ENCODE assay signal across 8 cellular contexts in the genomic region with DNA sequence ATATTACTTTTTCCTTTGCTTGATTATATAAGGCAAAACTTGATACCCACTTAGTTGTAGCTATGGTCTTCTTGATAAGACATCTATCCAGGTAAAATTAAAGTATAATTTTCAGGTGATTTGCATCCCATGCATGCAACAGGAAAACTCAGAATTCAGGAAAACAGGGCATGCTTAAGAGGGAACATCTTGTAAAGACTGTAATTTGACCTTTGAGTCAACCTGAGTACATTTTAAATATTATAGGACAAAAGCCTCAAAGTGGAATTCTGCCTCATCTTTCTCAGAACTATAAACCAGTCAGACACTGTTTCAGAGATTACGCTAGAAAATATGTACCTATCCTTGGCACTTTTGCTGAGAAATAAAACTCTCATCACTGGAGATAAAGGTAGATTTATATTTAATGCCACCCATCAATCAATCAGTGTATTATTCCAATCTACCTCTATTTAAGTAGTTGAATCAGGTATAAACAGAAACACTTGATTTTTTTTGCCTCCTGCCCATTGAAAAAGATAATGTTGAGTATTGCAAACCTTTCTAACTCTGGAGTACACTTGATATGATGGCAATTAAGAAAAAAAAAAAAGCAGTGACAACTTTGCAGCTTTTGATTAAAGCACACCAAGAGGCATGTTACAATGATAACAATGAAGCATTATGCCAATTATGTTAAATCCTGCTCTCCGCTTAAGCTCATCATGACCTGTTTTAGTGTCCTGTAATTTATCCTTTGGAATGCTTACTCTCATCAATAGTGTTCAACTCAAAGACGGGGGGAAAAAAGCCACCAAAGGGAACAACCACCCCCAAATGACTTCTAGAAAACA. TPM values are rescaled to one million over a fixed set of nuclear protein-coding genes. Genes with fewer than 3 reads are reported as not detected.
DNase-seq lines count a peak whose midpoint lies in the region; ATAC-seq and TF ChIP-seq lines count a peak whose summit lies in the region.

No MANE protein-coding gene starts in this region.

- no peak overlapping the region for H3K56ac ChIP-seq in mesendoderm (ENCODE audit: low read length)

- WGBS in mesendoderm (ENCODE audit: extremely low coverage, insufficient coverage, low lambda C conversion rate) = no CpG with 5 or more reads among the region's 3 CpGs

- peaks cover 78% of the 10 kb centered on the region for H3K4me1 ChIP-seq in left ventricle myocardium inferior
- peaks cover 15% of the 10 kb centered on the region for H3K4me1 ChIP-seq in mesendoderm (ENCODE audit: control insufficient read depth, low read depth, low read length)

- no peak for TF ChIP-seq CTCF in left ventricle myocardium inferior (IDR thresholded peaks at IDR 0.05; ENCODE audit: borderline replicate concordance)

- H2BK120ac ChIP-seq in mesendoderm (ENCODE audit: low read depth, low read length) = no peak overlapping the region

- peak overlapping the region; percentile 37 for H3K4me2 ChIP-seq in mesendoderm (ENCODE audit: low read length)

- H3K18ac ChIP-seq in mesendoderm (ENCODE audit: low read length) = no peak overlapping the region

- H2AK5ac ChIP-seq in mesendoderm (ENCODE audit: low read length) = no peak overlapping the region

- no peaks in the 10 kb centered on the region for H3K79me1 ChIP-seq in mesendoderm (ENCODE audit: low read length)

- no peak for ATAC-seq in left ventricle myocardium superior

- H3K27ac ChIP-seq in left ventricle myocardium inferior (replicated peaks) (peak overlapping the region; percentile 96), mesendoderm (ENCODE audit: low read depth, low read length) (no peak overlapping the region)

- no peak overlapping the region for H4K5ac ChIP-seq in mesendoderm (ENCODE audit: low read length)

- H3K27me3 ChIP-seq in left ventricle myocardium inferior (ENCODE audit: low read depth) (no peaks in the 10 kb centered on the region), mesendoderm (ENCODE audit: insufficient read depth, low read length, poor library complexity) (no peaks in the 10 kb centered on the region)

- intact Hi-C loops in left ventricle myocardium inferior (cut with micrococcal nuclease) = loop anchor here (10.0 kb wide), 3 partner anchors 383 to 1073 kb away; no protein-coding TSS in a partner anchor
- intact Hi-C loops in left ventricle myocardium superior (cut with micrococcal nuclease) = loop anchor here (5.0 to 10.0 kb wide), 3 partner anchors 513 to 1076 kb away; no protein-coding TSS in a partner anchor

- H2BK5ac ChIP-seq in mesendoderm (ENCODE audit: low read length) = no peak overlapping the region

- H4K8ac ChIP-seq in mesendoderm (ENCODE audit: low read depth, low read length) = no peak overlapping the region

- no peak overlapping the region for H2BK15ac ChIP-seq in mesendoderm (replicated peaks; ENCODE audit: low read depth)

- peaks cover 8% of the 10 kb centered on the region for H3K36me3 ChIP-seq in left ventricle myocardium inferior
- peaks cover 4% of the 10 kb centered on the region for H3K36me3 ChIP-seq in mesendoderm (ENCODE audit: control insufficient read depth, insufficient read depth, low read length)

- no peak for DNase-seq in left ventricle myocardium inferior
- DNase-seq in left ventricle myocardium superior = no peak
- peak; percentile 32 for DNase-seq in astrocyte of the hippocampus (ENCODE audit: low read depth, low spot score)
- DNase-seq in mesendoderm = no peak
- DNase-seq in HuH-7.5 (ENCODE audit: low spot score) = no peak
- DNase-seq in 8988T = no peak
- no peak for DNase-seq in HT-29 (ENCODE audit: low spot score)
- DNase-seq in NCI-H226 = no peak

- peak overlapping the region; percentile 91 for H3K4me3 ChIP-seq in left ventricle myocardium inferior
- H3K4me3 ChIP-seq in mesendoderm (ENCODE audit: low read length) = peak overlapping the region; percentile 43

- H3K79me2 ChIP-seq in mesendoderm (ENCODE audit: control insufficient read depth, insufficient read depth, low read length) = peaks cover 24% of the 10 kb centered on the region

- H3K9ac ChIP-seq in mesendoderm (ENCODE audit: low read length) = peak overlapping the region; percentile 31

- no peaks in the 10 kb centered on the region for H3K9me3 ChIP-seq in left ventricle myocardium inferior (replicated peaks)

- H3K4ac ChIP-seq in mesendoderm (ENCODE audit: low read depth, low read length) = no peak overlapping the region

- no peak overlapping the region for H3K23ac ChIP-seq in mesendoderm (ENCODE audit: low read length)

RNA-seq across cellular contexts. Expression of a gene that starts 2.8 kb away (rescaled TPM):
- total RNA-seq in left ventricle myocardium inferior = 105 TPM
- 172 TPM for total RNA-seq in left ventricle myocardium superior
- 91.4 TPM for polyA plus RNA-seq in mesendoderm (2013, experiment 1 of 2)
- polyA plus RNA-seq in mesendoderm (2013, experiment 2 of 2) = 86.1 TPM
- 31.3 and 44.4 TPM in 2 replicates for total RNA-seq in HT-29 (2014; rRNA removed; shearing (Covaris generic))
